In genomic region chr3:190566043-190566933, GRCh38 we compare ENCODE assay signal across 2 cellular contexts.
A peak's percentile ranks its signal among the peaks of the same experiment; 100 is the strongest.
TF ChIP-seq lines count a peak whose summit lies in the region.

No MANE protein-coding gene starts in this region.

TF ChIP-seq in IMR-90, 13 proteins besides CTCF, POLR2A, EP300 and RAD21:
- no peak for TF ChIP-seq USF2 (IDR thresholded peaks at IDR 0.05; ENCODE audit: low read depth, low read length)
- no peak for TF ChIP-seq SMC3 (IDR thresholded peaks at IDR 0.05; ENCODE audit: low read depth, low read length)
- no peak for TF ChIP-seq CHD1 (IDR thresholded peaks at IDR 0.05; ENCODE audit: low read depth, low read length)
- peak; percentile 76; the same call in 1 of the 2 replicates for TF ChIP-seq MAZ (IDR thresholded peaks at IDR 0.05; ENCODE audit: borderline replicate concordance, low read depth, low read length)
- TF ChIP-seq BHLHE40 (IDR thresholded peaks at IDR 0.05; ENCODE audit: low read depth, low read length): peak; percentile 61; the same call in 1 of the 2 replicates
- peak; percentile 98 for TF ChIP-seq FOS (IDR thresholded peaks at IDR 0.05; ENCODE audit: low read depth, low read length)
- TF ChIP-seq NFE2L2 (IDR thresholded peaks at IDR 0.05; ENCODE audit: low read depth, low read length): no peak
- no peak for TF ChIP-seq RFX5 (IDR thresholded peaks at IDR 0.05; ENCODE audit: low read depth, low read length)
- TF ChIP-seq MAFK (IDR thresholded peaks at IDR 0.05; ENCODE audit: low read depth, low read length): no peak
- TF ChIP-seq RCOR1 (IDR thresholded peaks at IDR 0.05; ENCODE audit: insufficient replicate concordance, low read length): peak; percentile 45
- peak; percentile 100 for TF ChIP-seq CEBPB (IDR thresholded peaks at IDR 0.05; ENCODE audit: low read depth, low read length)
- no peak for TF ChIP-seq ELK1 (IDR thresholded peaks at IDR 0.05; ENCODE audit: borderline replicate concordance, low read depth, low read length)
- TF ChIP-seq MXI1 (IDR thresholded peaks at IDR 0.05; ENCODE audit: borderline replicate concordance, low read depth, low read length): no peak

TF ChIP-seq in endothelial cell of umbilical vein, 7 proteins besides CTCF, POLR2A, EP300 and RAD21:
- TF ChIP-seq MAX (IDR thresholded peaks at IDR 0.05; ENCODE audit: insufficient read depth, insufficient read length) (no peak), JUN (IDR thresholded peaks at IDR 0.05; ENCODE audit: borderline replicate concordance, insufficient read depth, insufficient read length, low read depth) (peak; percentile 100), GATA2 (IDR thresholded peaks at IDR 0.05; ENCODE audit: insufficient read depth, insufficient read length, low read depth, low read length) (peak; percentile 94), FOS (IDR thresholded peaks at IDR 0.05; ENCODE audit: borderline replicate concordance, insufficient read depth, low read length) (peak; percentile 100), POLR2AphosphoS5 (IDR thresholded peaks at IDR 0.05; ENCODE audit: insufficient read depth, low read depth, low read length) (peak; percentile 89), MYC (IDR thresholded peaks at IDR 0.05; ENCODE audit: low read depth, low read length) (no peak), EZH2 (IDR thresholded peaks at IDR 0.05; ENCODE audit: borderline replicate concordance, low read depth, low read length, severe bottlenecking) (no peak)
TF ChIP-seq in endothelial cell of umbilical vein: peak in this region for 4.
